Comparison of ENCODE assay signal across 23 cellular contexts in the genomic region with DNA sequence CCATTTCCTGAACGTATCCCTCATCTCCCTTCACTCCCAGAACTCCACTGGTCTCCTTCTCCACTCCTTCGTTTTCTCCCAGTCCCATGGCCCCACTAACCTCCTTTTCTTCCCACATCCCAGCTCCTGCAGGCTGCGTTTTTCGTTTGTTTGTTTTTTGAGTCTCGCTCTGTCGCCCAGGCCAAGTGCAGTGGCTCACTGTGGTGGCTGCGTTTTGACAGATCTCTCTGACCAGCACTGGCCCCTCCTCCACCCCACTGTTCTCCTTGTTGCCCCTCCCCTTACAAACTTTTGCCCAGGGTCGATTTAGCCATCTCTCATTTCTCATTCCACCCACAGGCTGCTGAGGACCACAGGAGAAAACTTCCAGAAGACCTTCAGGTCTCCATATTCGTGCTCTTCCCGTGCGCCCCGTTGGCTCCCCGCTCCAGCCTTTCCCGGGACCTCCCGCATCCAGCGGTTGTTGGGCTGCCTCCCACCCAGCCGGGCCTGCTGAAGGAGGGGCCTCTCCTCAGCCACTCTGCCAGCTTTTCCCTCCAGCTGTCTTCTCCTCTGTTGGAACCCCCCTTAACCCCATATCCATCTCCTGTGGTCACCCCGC. TPM values are rescaled to one million over a fixed set of nuclear protein-coding genes. Genes with fewer than 3 reads are reported as not detected.
DNase-seq lines count a peak whose midpoint lies in the region; ATAC-seq and TF ChIP-seq lines count a peak whose summit lies in the region.
"Had no signal": no experiment of that assay in that cellular context is flagged by ENCODE, and none has a peak within 500 bp of the region (broad histone marks: within the 10 kb centered on the region; RNA-seq: fewer than 3 reads in every experiment).

No MANE protein-coding gene starts in this region.

- H3K4me1 ChIP-seq in esophagus muscularis mucosa = no peaks in the 10 kb centered on the region
- peaks cover 8 to 22% of the 10 kb centered on the region in 2 donors for H3K4me1 ChIP-seq in thyroid gland
- H3K4me1 ChIP-seq: BLaER1 had no signal

- no peak for TF ChIP-seq EP300 in esophagus muscularis mucosa (IDR thresholded peaks at IDR 0.05)

- H3K4me3 ChIP-seq in esophagus muscularis mucosa (no peak overlapping the region), thyroid gland (replicated peaks in 1 of 3) (no peak overlapping the region)
- H3K4me3 ChIP-seq: BLaER1, GM23248 had no signal

- H3K9me3 Mint-ChIP-seq in nephron progenitor cell = no peaks in the 10 kb centered on the region
- H3K9me3 Mint-ChIP-seq: CD8-positive, alpha-beta T cell; H9 had no signal

- TF ChIP-seq CTCF in esophagus muscularis mucosa (IDR thresholded peaks at IDR 0.05) (no peak), nephron progenitor cell (IDR thresholded peaks at IDR 0.05) (no peak), thyroid gland (IDR thresholded peaks at IDR 0.05) (no peak)

- peak; percentile 6 for DNase-seq in Caki2 (ENCODE audit: low read depth)
- peak; percentile 57 for DNase-seq in esophagus muscularis mucosa (ENCODE audit: extremely low spot score)
- peak; percentile 24 for DNase-seq in nephron progenitor cell
- DNase-seq in thyroid gland = peak; percentile 48 to 59
- DNase-seq in midbrain (lab: John Stamatoyannopoulos, UW) = no peak
- DNase-seq: Calu3; CD4-positive, CD25-positive, alpha-beta regulatory T cell; CD8-positive, alpha-beta T cell; DMS53; DMS79 treated with DMSO at 0.1 percent for 48 hours; GF-D8; GM23248; H9 had no signal

- intact Hi-C loops in esophagus muscularis mucosa (cut with DNase I) = no loop called here
- intact Hi-C loops in thyroid gland (cut with DNase I) = no loop called here

- H3K27ac ChIP-seq in esophagus muscularis mucosa (replicated peaks in 1 of 4) (no peak overlapping the region), thyroid gland (no peak overlapping the region)
- H3K27ac ChIP-seq: 22Rv1, BLaER1, C4-2B, GM23248 had no signal

- ATAC-seq in GM19395 (IDR thresholded peaks at IDR 0.05; ENCODE audit: unreplicated experiment) (no peak), HG02610 (IDR thresholded peaks at IDR 0.05; ENCODE audit: unreplicated experiment) (no peak)
- ATAC-seq: CD8-positive, alpha-beta T cell; HCT116 had no signal

- H3K27me3 Mint-ChIP-seq in nephron progenitor cell (ENCODE audit: low read depth, poor library complexity) = no peaks in the 10 kb centered on the region
- H3K27me3 Mint-ChIP-seq: CD4-positive, CD25-positive, alpha-beta regulatory T cell had no signal

- TF ChIP-seq POLR2A in esophagus muscularis mucosa (IDR thresholded peaks at IDR 0.05; ENCODE audit: low read depth) (no peak), thyroid gland (IDR thresholded peaks at IDR 0.05) (no peak)

- in situ Hi-C loops in Caki2 (cut with HindIII; ENCODE audit: low pct_unique_long_range_greater_than_20kb, low sequenced_read_pairs) = no loop called here

- H3K9me3 ChIP-seq in esophagus muscularis mucosa (no peaks in the 10 kb centered on the region), thyroid gland (no peaks in the 10 kb centered on the region)

- H3K4me3 Mint-ChIP-seq in nephron progenitor cell = peak overlapping the region; percentile 5
- H3K4me3 Mint-ChIP-seq: B cell; CD8-positive, alpha-beta T cell; H9 had no signal

- H3K36me3 Mint-ChIP-seq in nephron progenitor cell (ENCODE audit: low read depth) = no peaks in the 10 kb centered on the region
- H3K36me3 Mint-ChIP-seq: CD4-positive, CD25-positive, alpha-beta regulatory T cell; CD8-positive, alpha-beta T cell had no signal

- peaks cover 0 to 27% (median 0%) of the 10 kb centered on the region in 4 donors for H3K27me3 ChIP-seq in esophagus muscularis mucosa
- no peaks in the 10 kb centered on the region for H3K27me3 ChIP-seq in thyroid gland
- H3K27me3 ChIP-seq: BLaER1 had no signal

- peaks cover 16% of the 10 kb centered on the region for H3K4me1 Mint-ChIP-seq in nephron progenitor cell
- H3K4me1 Mint-ChIP-seq: B cell; CD4-positive, CD25-positive, alpha-beta regulatory T cell had no signal

- H3K27ac Mint-ChIP-seq in nephron progenitor cell = peak overlapping the region; percentile 71
- H3K27ac Mint-ChIP-seq: B cell; CD8-positive, alpha-beta T cell had no signal

- WGBS in esophagus muscularis mucosa = 52% methylated on average over 18 of the region's 18 CpGs
- WGBS in thyroid gland, 2 donors = 51 to 54% methylated on average over 18 of the region's 18 CpGs

- H3K36me3 ChIP-seq in esophagus muscularis mucosa = no peaks in the 10 kb centered on the region
- H3K36me3 ChIP-seq in thyroid gland = no peaks in the 10 kb centered on the region
- H3K36me3 ChIP-seq: BLaER1 had no signal

RNA-seq across cellular contexts. Expression of a gene that starts 40.6 kb away (rescaled TPM):
- not detected in 2 replicates for total RNA-seq in Caki2 (2014; rRNA removed; shearing (Covaris generic); ENCODE audit: low replicate concordance)
- total RNA-seq in esophagus muscularis mucosa = not detected
- total RNA-seq in thyroid gland = 1 to 10 TPM in 3 of 4 donors, under 1 TPM in 1; 0.54 to 4.3 (median 1.7) TPM
- total RNA-seq: B cell, Daoy, G401, GM23248, H4, H9 had no signal
